ENCODE assay signal across 13 cellular contexts in genomic region chr4:962231-963208, GRCh38. TPM values are rescaled to one million over a fixed set of nuclear protein-coding genes. Genes with fewer than 3 reads are reported as not detected.
A peak's percentile ranks its signal among the peaks of the same experiment; 100 is the strongest.
DNase-seq lines count a peak whose midpoint lies in the region; ATAC-seq and TF ChIP-seq lines count a peak whose summit lies in the region.
"Had no signal": no experiment of that assay in that cellular context is flagged by ENCODE, and none has a peak within 500 bp of the region (broad histone marks: within the 10 kb centered on the region; RNA-seq: fewer than 3 reads in every experiment).

No MANE protein-coding gene starts in this region.

- no peak overlapping the region for H3K27ac Mint-ChIP-seq in activated CD4-positive, alpha-beta memory T cell treated with anti-CD3 and anti-CD28 coated beads for 36 hours

- H3K27me3 ChIP-seq in sigmoid colon (peaks cover 0 to 3% (median 1%) of the 10 kb centered on the region in 3 donors), gastroesophageal sphincter (no peaks in the 10 kb centered on the region), ascending aorta (no peaks in the 10 kb centered on the region)
- H3K27me3 ChIP-seq: ovary had no signal

- peaks cover 0 to 2% (median 2%) of the 10 kb centered on the region in 4 donors for H3K4me1 ChIP-seq in sigmoid colon
- peaks cover 0 to 4% (median 0%) of the 10 kb centered on the region in 3 donors for H3K4me1 ChIP-seq in gastroesophageal sphincter
- no peaks in the 10 kb centered on the region for H3K4me1 ChIP-seq in ascending aorta

- DNase-seq in SHP77 (lab: John Stamatoyannopoulos, UW): peak; percentile 36 to 42
- DNase-seq in SHP77 treated with DMSO at 0.1 percent for 48 hours (lab: John Stamatoyannopoulos, UW): no peak
- DNase-seq in NCI-H2029 treated with DMSO at 0.1 percent for 48 hours (lab: John Stamatoyannopoulos, UW): peak; percentile 74
- peak; percentile 21 for DNase-seq in SW480 (ENCODE audit: low spot score)
- DNase-seq in sigmoid colon: peak; percentile 62
- DNase-seq in ascending aorta (ENCODE audit: low spot score in 2 of 2): no peak
- no peak for DNase-seq in activated CD4-positive, alpha-beta memory T cell treated with anti-CD3 and anti-CD28 coated beads for 36 hours
- DNase-seq: KBM-7, NCI-H1930, OCI-M1, ovary, T-helper 1 cell had no signal

- TF ChIP-seq POLR2A in sigmoid colon (IDR thresholded peaks at IDR 0.05): no peak
- no peak for TF ChIP-seq POLR2A in gastroesophageal sphincter (IDR thresholded peaks at IDR 0.05)

- H3K4me3 ChIP-seq in sigmoid colon (no peak overlapping the region), gastroesophageal sphincter (no peak overlapping the region), ascending aorta (no peak overlapping the region)
- H3K4me3 ChIP-seq: ovary had no signal

- TF ChIP-seq CTCF in sigmoid colon (IDR thresholded peaks at IDR 0.05) (no peak), gastroesophageal sphincter (IDR thresholded peaks at IDR 0.05) (no peak), ascending aorta (IDR thresholded peaks at IDR 0.05) (no peak)

- no peaks in the 10 kb centered on the region for H3K9me3 ChIP-seq in sigmoid colon
- H3K9me3 ChIP-seq in gastroesophageal sphincter: no peaks in the 10 kb centered on the region
- H3K9me3 ChIP-seq in ascending aorta: no peaks in the 10 kb centered on the region
- H3K9me3 ChIP-seq: ovary had no signal

- CTCF ChIA-PET in activated CD4-positive, alpha-beta memory T cell treated with anti-CD3 and anti-CD28 coated beads for 36 hours (lab: Charles Lee): no interaction called here

- no peak for ATAC-seq in gastroesophageal sphincter

- POLR2A ChIA-PET in activated CD4-positive, alpha-beta memory T cell treated with anti-CD3 and anti-CD28 coated beads for 36 hours (lab: Charles Lee): no interaction called here

- WGBS in sigmoid colon, 2 donors: 65 to 93% methylated on average over 54 of the region's 54 CpGs
- WGBS in gastroesophageal sphincter (ENCODE audit: low coverage in 1 of 2), 2 donors: 85% methylated on average over 5 of the region's 54 CpGs; no CpG with 5 or more reads in 1 of the 2 donors

- no peak overlapping the region for H3K27ac ChIP-seq in sigmoid colon
- no peak overlapping the region for H3K27ac ChIP-seq in gastroesophageal sphincter
- no peak overlapping the region for H3K27ac ChIP-seq in ascending aorta
- H3K27ac ChIP-seq: ovary had no signal

- H3K36me3 ChIP-seq in sigmoid colon (peaks cover 0 to 40% (median 11%) of the 10 kb centered on the region in 4 donors), gastroesophageal sphincter (peaks cover 0 to 99% of the 10 kb centered on the region in 2 donors), ascending aorta (peaks cover 40 to 72% of the 10 kb centered on the region in 2 donors)
- H3K36me3 ChIP-seq: ovary had no signal

- peaks cover 5% of the 10 kb centered on the region for H3K36me3 Mint-ChIP-seq in activated CD4-positive, alpha-beta memory T cell treated with anti-CD3 and anti-CD28 coated beads for 36 hours

- no peaks in the 10 kb centered on the region for H3K27me3 Mint-ChIP-seq in activated CD4-positive, alpha-beta memory T cell treated with anti-CD3 and anti-CD28 coated beads for 36 hours

- intact Hi-C loops in sigmoid colon (cut with DNase I) (no loop called here), ascending aorta (cut with DNase I) (no loop called here)
- intact Hi-C loops in activated CD4-positive, alpha-beta memory T cell treated with anti-CD3 and anti-CD28 coated beads for 36 hours (cut with micrococcal nuclease): no loop called here

- no peaks in the 10 kb centered on the region for H3K4me1 Mint-ChIP-seq in activated CD4-positive, alpha-beta memory T cell treated with anti-CD3 and anti-CD28 coated beads for 36 hours (ENCODE audit: low read depth)

- no peaks in the 10 kb centered on the region for H3K9me3 Mint-ChIP-seq in activated CD4-positive, alpha-beta memory T cell treated with anti-CD3 and anti-CD28 coated beads for 36 hours

- TF ChIP-seq EP300 in sigmoid colon (IDR thresholded peaks at IDR 0.05) (no peak), gastroesophageal sphincter (IDR thresholded peaks at IDR 0.05) (no peak)

- no peak overlapping the region for H3K4me3 Mint-ChIP-seq in activated CD4-positive, alpha-beta memory T cell treated with anti-CD3 and anti-CD28 coated beads for 36 hours

RNA-seq across cellular contexts. Expression of gene DGKQ, which starts 10.8 kb away (rescaled TPM):
- 1 to 10 TPM; 3.5 to 8.9 (median 5.1) TPM for total RNA-seq in sigmoid colon
- 10 to 100 TPM; 19.8 to 26.2 (median 23.6) TPM for polyA plus RNA-seq in sigmoid colon
- 10 to 100 TPM in 2 of 4 donors, 1 to 10 TPM in 2; 7.5 to 13.5 (median 9.3) TPM for total RNA-seq in gastroesophageal sphincter
- total RNA-seq in ascending aorta: 20.1 TPM
- 10 to 100 TPM; 11.1 to 11.4 TPM for total RNA-seq in activated CD4-positive, alpha-beta memory T cell treated with anti-CD3 and anti-CD28 coated beads for 36 hours

RNA-seq across cellular contexts. Expression of gene IDUA, which starts 24.3 kb away (rescaled TPM):
- total RNA-seq in sigmoid colon: 10 to 100 TPM in 1 of 4 donors, 1 to 10 TPM in 3; 7.1 to 15.2 (median 7.6) TPM
- polyA plus RNA-seq in sigmoid colon: 10 to 100 TPM in 1 of 3 donors, 1 to 10 TPM in 2; 1.2 to 13.3 (median 4.2) TPM
- total RNA-seq in gastroesophageal sphincter: 10 to 100 TPM in 2 of 4 donors, 1 to 10 TPM in 2; 4.6 to 15.1 (median 12.2) TPM
- 118 TPM for total RNA-seq in ascending aorta
- total RNA-seq in activated CD4-positive, alpha-beta memory T cell treated with anti-CD3 and anti-CD28 coated beads for 36 hours: 10 to 100 TPM in 1 of 2 experiments, 1 to 10 TPM in 1; 9.0 to 10.1 TPM

RNA-seq across cellular contexts. Expression of gene TMEM175, which starts 30.3 kb away (rescaled TPM):
- total RNA-seq in sigmoid colon: 10 to 100 TPM; 19.3 to 42.6 (median 32.6) TPM
- polyA plus RNA-seq in sigmoid colon: 10 to 100 TPM in 2 of 3 donors, 1 to 10 TPM in 1; 4.6 to 34.5 (median 12.6) TPM
- 10 to 100 TPM; 21.7 to 40.3 (median 24.2) TPM for total RNA-seq in gastroesophageal sphincter
- total RNA-seq in ascending aorta: 41.2 TPM
- total RNA-seq in activated CD4-positive, alpha-beta memory T cell treated with anti-CD3 and anti-CD28 coated beads for 36 hours: 10 to 100 TPM; 13.8 to 15.8 TPM

RNA-seq across cellular contexts. Expression of gene GAK, which starts 30.4 kb away (rescaled TPM):
- 100 to 1,000 TPM in 1 of 4 donors, 10 to 100 TPM in 3; 40.8 to 494 (median 60.4) TPM for total RNA-seq in sigmoid colon
- 100 to 1,000 TPM; 124 to 276 (median 150) TPM for polyA plus RNA-seq in sigmoid colon
- total RNA-seq in gastroesophageal sphincter: 10 to 100 TPM; 70.1 to 95.3 (median 78.1) TPM
- 87.3 TPM for total RNA-seq in ascending aorta
- total RNA-seq in activated CD4-positive, alpha-beta memory T cell treated with anti-CD3 and anti-CD28 coated beads for 36 hours: 100 to 1,000 TPM in 1 of 2 experiments, 10 to 100 TPM in 1; 97.0 to 101 TPM

RNA-seq across cellular contexts. Expression of gene SLC26A1, which starts 30.7 kb away (rescaled TPM):
- total RNA-seq in sigmoid colon (not detected), gastroesophageal sphincter (not detected), ascending aorta (not detected)
- 1 to 10 TPM in 1 of 3 donors, not detected in 2; 1.1 TPM for polyA plus RNA-seq in sigmoid colon
- not detected for total RNA-seq in activated CD4-positive, alpha-beta memory T cell treated with anti-CD3 and anti-CD28 coated beads for 36 hours

Comparison
In these comparisons a context has a peak if more than half of its experiments do, and no peak if none do; other contexts are left out.
1. DNase-seq: peak in SHP77 (2 of 2), NCI-H2029 treated with DMSO at 0.1 percent for 48 hours (single experiment), SW480 (single experiment) and sigmoid colon (single experiment); none in SHP77 treated with DMSO at 0.1 percent for 48 hours (single experiment), ascending aorta (0 of 2) and activated CD4-positive, alpha-beta memory T cell treated with anti-CD3 and anti-CD28 coated beads for 36 hours (single experiment).